29 cellular contexts compared by ENCODE assay signal in the genomic region with DNA sequence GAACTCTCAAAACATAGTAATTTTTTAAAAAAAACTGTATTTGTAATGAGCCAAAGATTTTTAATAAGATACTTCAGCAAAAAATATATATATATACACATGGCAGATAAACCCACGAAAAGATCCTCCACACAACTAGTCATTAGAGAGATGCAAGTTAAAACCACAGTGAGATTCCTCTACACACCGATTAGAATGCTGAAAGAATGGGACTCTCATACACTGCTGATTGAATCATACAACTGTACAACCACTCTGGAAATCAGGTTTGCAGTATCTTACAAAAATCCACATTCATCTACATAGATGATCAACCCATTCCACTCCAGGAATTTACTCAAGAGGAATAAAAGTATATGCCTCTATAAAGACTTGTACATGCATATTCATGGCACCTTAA. TPM values are rescaled to one million over a fixed set of nuclear protein-coding genes. Genes with fewer than 3 reads are reported as not detected.
"Had no signal": no experiment of that assay in that cellular context is flagged by ENCODE, and none has a peak within 500 bp of the region (broad histone marks: within the 10 kb centered on the region; RNA-seq: fewer than 3 reads in every experiment).

No MANE protein-coding gene starts in this region.

- H3K27ac Mint-ChIP-seq: dendritic cell treated with granulocyte-macrophage colony-stimulating factor and Interleukin-4, amounts not matched to agents 40 ng/mL and 50 ng/mL, for 4 days; effector memory CD8-positive, alpha-beta T cell; endodermal cell; mesothelial cell of epicardium; naive B cell; naive thymus-derived CD8-positive, alpha-beta T cell had no signal

- H3K9me3 Mint-ChIP-seq: dendritic cell treated with granulocyte-macrophage colony-stimulating factor and Interleukin-4, amounts not matched to agents 40 ng/mL and 50 ng/mL, for 4 days had no signal

- H3K4me3 Mint-ChIP-seq: dendritic cell treated with granulocyte-macrophage colony-stimulating factor and Interleukin-4, amounts not matched to agents 40 ng/mL and 50 ng/mL, for 4 days; effector memory CD8-positive, alpha-beta T cell; endodermal cell; mesothelial cell of epicardium; naive B cell; naive thymus-derived CD8-positive, alpha-beta T cell had no signal

- ATAC-seq: effector memory CD8-positive, alpha-beta T cell; esophagus mucosa; gastrocnemius medialis; heart right ventricle; left cardiac atrium; left lung; left ventricle myocardium superior; lower lobe of right lung; naive thymus-derived CD8-positive, alpha-beta T cell had no signal

- H3K27ac ChIP-seq: colonic mucosa, epithelial cell of prostate, esophagus squamous epithelium, gastrocnemius medialis, heart right ventricle, left lung, lower lobe of right lung had no signal

- H3K36me3 Mint-ChIP-seq: naive B cell; naive thymus-derived CD8-positive, alpha-beta T cell had no signal

- H3K4me3 ChIP-seq: colonic mucosa, esophagus squamous epithelium, gastrocnemius medialis, heart right ventricle, left lung, lower lobe of right lung had no signal

- H3K27me3 ChIP-seq: colonic mucosa, esophagus squamous epithelium, gastrocnemius medialis, heart right ventricle, left lung had no signal

- DNase-seq: colonic mucosa; cortex of kidney; effector CD8-positive, alpha-beta T cell; effector memory CD8-positive, alpha-beta T cell; endodermal cell; erythroblast; esophagus squamous epithelium; foreskin fibroblast; foreskin melanocyte; gastrocnemius medialis; glutamatergic neuron; head of caudate nucleus; heart right ventricle; hippocampal formation; left cardiac atrium; left lung; left ventricle myocardium superior; lower lobe of right lung; mesenchymal stem cell; naive B cell; naive thymus-derived CD8-positive, alpha-beta T cell had no signal

- H3K4me1 Mint-ChIP-seq: endodermal cell; naive B cell; naive thymus-derived CD8-positive, alpha-beta T cell had no signal

- H3K36me3 ChIP-seq: colonic mucosa, esophagus squamous epithelium, gastrocnemius medialis, heart right ventricle, left lung, lower lobe of right lung had no signal

- H3K9me3 ChIP-seq: colonic mucosa, esophagus squamous epithelium, lower lobe of right lung had no signal

- H3K27me3 Mint-ChIP-seq: dendritic cell treated with granulocyte-macrophage colony-stimulating factor and Interleukin-4, amounts not matched to agents 40 ng/mL and 50 ng/mL, for 4 days; effector memory CD8-positive, alpha-beta T cell had no signal

- H3K4me1 ChIP-seq: colonic mucosa, esophagus squamous epithelium, gastrocnemius medialis, heart right ventricle, left lung, lower lobe of right lung had no signal

- FAIRE-seq: endometrium, islet of Langerhans, keratinocyte had no signal

RNA-seq across cellular contexts. Expression of a gene that starts 43.7 kb away (rescaled TPM):
- total RNA-seq: left ventricle myocardium superior; myocyte; naive thymus-derived CD8-positive, alpha-beta T cell had no signal
